In genomic region chr2:237297421-237298155, GRCh38 we compare ENCODE assay signal across 14 cellular contexts.
DNase-seq lines count a peak whose midpoint lies in the region; ATAC-seq and TF ChIP-seq lines count a peak whose summit lies in the region.
"Had no signal": no experiment of that assay in that cellular context is flagged by ENCODE, and none has a peak within 500 bp of the region (broad histone marks: within the 10 kb centered on the region; RNA-seq: fewer than 3 reads in every experiment).

No MANE protein-coding gene starts in this region.

- intact Hi-C loops in ovary (cut with DNase I), result no loop called here

- H3K27me3 ChIP-seq in ACC112 (ENCODE audit: insufficient read depth, low read length) (no peaks in the 10 kb centered on the region), fibroblast of lung (ENCODE audit: control insufficient read depth, insufficient read depth, low read length) (no peaks in the 10 kb centered on the region), ovary (no peaks in the 10 kb centered on the region)

- H3K9ac ChIP-seq in fibroblast of lung (ENCODE audit: insufficient read depth, low read length), result no peak overlapping the region

- H3K4me1 ChIP-seq in ACC112 (ENCODE audit: control insufficient read depth, insufficient read depth, low read length, unreplicated experiment) (peaks cover 48% of the 10 kb centered on the region), fibroblast of lung (ENCODE audit: control insufficient read depth, extremely low read depth, insufficient read depth, low read length) (peaks cover 26% of the 10 kb centered on the region), ovary (ENCODE audit: insufficient read depth) (peaks cover 10% of the 10 kb centered on the region)

- H3K4me2 ChIP-seq in fibroblast of lung (ENCODE audit: extremely low read depth, insufficient read depth, low read length), result no peak overlapping the region

- H3K4me3 ChIP-seq in ACC112 (ENCODE audit: low read depth, low read length) (no peak overlapping the region), fibroblast of lung (replicated peaks in 1 of 4; ENCODE audit: control extremely low read depth in 1 of 4, insufficient read depth in 1 of 4, low read depth in 3 of 4, low read length in 4 of 4) (no peak overlapping the region), ovary (no peak overlapping the region)
- H3K4me3 ChIP-seq: K562 had no signal

- no peak for ATAC-seq in activated naive CD4-positive, alpha-beta T cell treated with anti-CD3 and anti-CD28 coated beads, Interleukin-2, amount 50 U/mL, for 72 hours
- ATAC-seq: K562 had no signal

- no peaks in the 10 kb centered on the region for H4K20me1 ChIP-seq in fibroblast of lung (ENCODE audit: control insufficient read depth, extremely low read depth, insufficient read depth, low read length)

- no peak for TF ChIP-seq POLR2A in ovary (IDR thresholded peaks at IDR 0.05)

- peaks cover 3 to 5% of the 10 kb centered on the region in 2 donors for H3K9me3 Mint-ChIP-seq in activated naive CD4-positive, alpha-beta T cell treated with anti-CD3 and anti-CD28 coated beads, Interleukin-2, amount 50 U/mL, for 72 hours

- no peaks in the 10 kb centered on the region for H3K36me3 ChIP-seq in ACC112 (ENCODE audit: insufficient read depth, low read length)
- H3K36me3 ChIP-seq in fibroblast of lung (ENCODE audit: control insufficient read depth, insufficient read depth, low read length), result no peaks in the 10 kb centered on the region
- no peaks in the 10 kb centered on the region for H3K36me3 ChIP-seq in ovary

- no peak overlapping the region for H3K27ac Mint-ChIP-seq in activated naive CD4-positive, alpha-beta T cell treated with anti-CD3 and anti-CD28 coated beads, Interleukin-2, amount 50 U/mL, for 72 hours

- H3K27ac ChIP-seq in ACC112 (ENCODE audit: low read depth, low read length), result peak overlapping the region; percentile 64
- H3K27ac ChIP-seq in fibroblast of lung (ENCODE audit: insufficient read depth, low read length), result peak overlapping the region; percentile 62
- peak overlapping the region; percentile 55 to 67 for H3K27ac ChIP-seq in ovary

- peak; percentile 45 for DNase-seq in NCI-H345 treated with DMSO at 0.1 percent for 48 hours (lab: John Stamatoyannopoulos, UW; ENCODE audit: unreplicated experiment)
- peak in 1 of 2 donors; percentile 85 for DNase-seq in fibroblast of lung (ENCODE audit: low read depth in 2 of 2)
- DNase-seq in ovary, result no peak
- DNase-seq in HK-2 (ENCODE audit: unreplicated experiment), result no peak
- DNase-seq in NCI-H2227 treated with DMSO at 0.1 percent for 48 hours (lab: John Stamatoyannopoulos, UW), result no peak
- no peak for DNase-seq in UCSD-AML1 (lab: John Stamatoyannopoulos, UW; ENCODE audit: unreplicated experiment)
- no peak for DNase-seq in activated naive CD4-positive, alpha-beta T cell treated with anti-CD3 and anti-CD28 coated beads, Interleukin-2, amount 50 U/mL, for 72 hours (ENCODE audit: low spot score in 2 of 2)
- DNase-seq: activated naive CD4-positive, alpha-beta T cell treated with anti-CD3 and anti-CD28 coated beads, Interleukin-2, amount 50 U/mL, for 16 hours; cerebellar nuclear complex; NCI-H1417 treated with DMSO at 0.1 percent for 48 hours; NCI-H748 treated with DMSO at 0.1 percent for 48 hours; stimulated activated CD4-positive, alpha-beta T cell treated with anti-CD3 and anti-CD28 coated beads, Interleukin-12 subunit alpha, Interleukin-12 subunit beta, amount 100 ng/mL, for 4 hours had no signal

- no peaks in the 10 kb centered on the region for H3K79me2 ChIP-seq in ACC112 (ENCODE audit: control insufficient read depth, insufficient read depth, low read length, unreplicated experiment)
- no peaks in the 10 kb centered on the region for H3K79me2 ChIP-seq in fibroblast of lung (ENCODE audit: control insufficient read depth, insufficient read depth, low read length)

- H3K9me3 ChIP-seq in fibroblast of lung (ENCODE audit: control insufficient read depth, insufficient read depth, low read depth, low read length) (no peaks in the 10 kb centered on the region), ovary (no peaks in the 10 kb centered on the region)

- TF ChIP-seq CTCF in fibroblast of lung (conservative IDR thresholded peaks at IDR 0.05 in 1 of 2, IDR thresholded peaks at IDR 0.05 in 1 of 2; ENCODE audit: low read depth in 1 of 2, low read length in 2 of 2), result no peak
- TF ChIP-seq CTCF in ovary (IDR thresholded peaks at IDR 0.05), result no peak

- WGBS in ovary, 3 donors, result 84 to 87% (median 87%) methylated on average over 6 of the region's 6 CpGs

- no peak for TF ChIP-seq EP300 in ovary (IDR thresholded peaks at IDR 0.05)

- H3K36me3 Mint-ChIP-seq in activated naive CD4-positive, alpha-beta T cell treated with anti-CD3 and anti-CD28 coated beads, Interleukin-2, amount 50 U/mL, for 72 hours, result peaks cover 3 to 4% of the 10 kb centered on the region in 2 donors

- H2AFZ ChIP-seq in ACC112 (ENCODE audit: low read length, unreplicated experiment) (no peak overlapping the region), fibroblast of lung (ENCODE audit: low read length) (no peak overlapping the region)
